ENCODE assay signal across 5 cellular contexts in the genomic region with DNA sequence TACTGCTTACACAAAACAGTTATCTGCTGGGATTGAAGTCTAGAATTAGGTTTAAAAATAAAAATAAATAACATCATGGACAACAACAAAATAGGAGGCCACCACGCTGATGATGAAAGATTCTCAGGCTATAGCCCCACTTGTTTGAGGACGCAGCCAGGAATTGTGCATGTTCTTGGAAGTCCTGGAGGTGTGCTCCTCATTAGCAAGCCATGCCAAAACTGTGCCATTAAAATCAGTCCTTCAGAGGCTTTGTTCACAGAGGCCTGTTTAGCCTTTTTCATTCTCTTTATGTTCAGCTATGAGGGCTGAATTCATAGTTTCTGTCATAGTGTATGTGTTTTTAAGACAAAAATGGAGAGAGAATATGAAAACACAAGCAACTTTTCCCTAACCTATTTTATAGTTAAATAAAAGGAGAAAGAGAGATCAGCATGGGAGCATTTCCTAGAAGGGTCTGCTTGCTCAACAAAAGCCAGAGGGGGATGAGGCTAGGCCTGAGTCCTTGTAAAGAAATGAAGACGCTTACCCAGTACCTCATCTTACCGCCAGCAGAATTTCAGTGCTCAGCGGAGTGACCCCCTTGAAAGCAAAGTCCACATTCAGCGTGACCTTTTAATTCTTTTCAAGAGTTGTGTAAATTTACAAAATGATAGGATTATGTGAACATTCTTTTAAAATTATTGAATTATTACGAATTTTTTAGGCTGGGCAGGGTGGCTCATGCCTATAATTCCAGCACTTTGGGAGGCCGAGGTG. TPM values are rescaled to one million over a fixed set of nuclear protein-coding genes. Genes with fewer than 3 reads are reported as not detected.
"Had no signal": no experiment of that assay in that cellular context is flagged by ENCODE, and none has a peak within 500 bp of the region (broad histone marks: within the 10 kb centered on the region; RNA-seq: fewer than 3 reads in every experiment).

No MANE protein-coding gene starts in this region.

RNA-seq across cellular contexts. Expression of a gene that starts 46.2 kb away (rescaled TPM):
- total RNA-seq: hepatocyte, mammary epithelial cell, myocyte had no signal
- polyA plus RNA-seq: immature natural killer cell, keratinocyte had no signal
